In genomic region chr19:5665781-5666513, GRCh38 we compare ENCODE assay signal across 10 cellular contexts. TPM values are rescaled to one million over a fixed set of nuclear protein-coding genes. Genes with fewer than 3 reads are reported as not detected.
DNase-seq lines count a peak whose midpoint lies in the region; ATAC-seq, FAIRE-seq and TF ChIP-seq lines count a peak whose summit lies in the region.
"Had no signal": no experiment of that assay in that cellular context is flagged by ENCODE, and none has a peak within 500 bp of the region (broad histone marks: within the 10 kb centered on the region; RNA-seq: fewer than 3 reads in every experiment).

No MANE protein-coding gene starts in this region.

- H3K79me1 ChIP-seq in H1 (ENCODE audit: low read depth, low read length) (0 out of 2 replicates have a peak, but pooled peaks cover 3% of the 10 kb centered on the region), trophoblast cell (ENCODE audit: low read length) (no peaks in the 10 kb centered on the region)

- TF ChIP-seq RAD21 in H1 (IDR thresholded peaks at IDR 0.05 in 1 of 2, conservative IDR thresholded peaks at IDR 0.05 in 1 of 2; ENCODE audit: low read depth in 2 of 2, low read length in 2 of 2): no peak

- H3K79me2 ChIP-seq in H1 (ENCODE audit: control insufficient read depth in 1 of 2, insufficient read depth in 2 of 2, low read length in 2 of 2) (no peaks in the 10 kb centered on the region), trophoblast cell (ENCODE audit: control insufficient read depth, insufficient read depth, low read length, poor library complexity) (no peaks in the 10 kb centered on the region)

- no peak overlapping the region; the same call in 1 of the 2 replicates for H4K8ac ChIP-seq in H1 (ENCODE audit: extremely low read depth, insufficient read depth, low read length)
- H4K8ac ChIP-seq in trophoblast cell (ENCODE audit: low read depth, low read length): no peak overlapping the region

- H3K4me3 ChIP-seq in H1 (ENCODE audit: extremely low read depth in 1 of 4, insufficient read depth in 2 of 4, low read depth in 3 of 4, low read length in 4 of 4) (no peak overlapping the region), trophoblast cell (ENCODE audit: low read depth, low read length) (no peak overlapping the region)
- H3K4me3 ChIP-seq: ovary had no signal

- no peak overlapping the region for H3K27ac ChIP-seq in H1 (ENCODE audit: low read depth, low read length)
- H3K27ac ChIP-seq in trophoblast cell (ENCODE audit: low read depth, low read length): no peak overlapping the region
- H3K27ac ChIP-seq: ovary had no signal

- H2AK5ac ChIP-seq in H1 (ENCODE audit: low read depth, low read length): no peak overlapping the region
- H2AK5ac ChIP-seq in trophoblast cell (ENCODE audit: low read length): no peak overlapping the region

- H3K14ac ChIP-seq in H1 (ENCODE audit: insufficient read length) (no peak overlapping the region), trophoblast cell (ENCODE audit: low read length) (no peak overlapping the region)

- H3K4me1 ChIP-seq in H1 (replicated peaks in 1 of 4; ENCODE audit: control insufficient read depth in 3 of 4, insufficient read depth in 4 of 4, low read length in 3 of 4) (peaks cover 0 to 9% (median 5%) of the 10 kb centered on the region in 4 experiments; a peak in 5 of 7 replicates), trophoblast cell (ENCODE audit: control insufficient read depth in 1 of 2, insufficient read depth in 2 of 2, low read length in 2 of 2) (peaks cover 10 to 11% of the 10 kb centered on the region in 2 experiments)

- no peak for FAIRE-seq in H1 (lab: Jason Lieb, UNC)
- FAIRE-seq: frontal cortex had no signal

- CTCF ChIA-PET in H1 (lab: Charles Lee; ENCODE audit: partially characterized antibody): interaction anchor here (0.8 to 2.3 kb wide), 8 partner anchors 10 to 283 kb away, joined by 3 to 11 read pairs (median 3); partner anchors contain the start of gene RPL36

- no peaks in the 10 kb centered on the region for H3K23me2 ChIP-seq in H1 (ENCODE audit: low read depth, low read length)

- H3K36me3 ChIP-seq in H1 (ENCODE audit: control insufficient read depth in 2 of 4, insufficient read depth in 4 of 4, low read length in 3 of 4) (peaks cover 45 to 86% (median 66%) of the 10 kb centered on the region in 4 experiments), trophoblast cell (ENCODE audit: control insufficient read depth in 1 of 2, insufficient read depth in 2 of 2, low read length in 2 of 2) (peaks cover 76 to 82% of the 10 kb centered on the region in 2 experiments)
- H3K36me3 ChIP-seq: ovary had no signal

- H3K4ac ChIP-seq in H1 (replicated peaks; ENCODE audit: insufficient read length, low read depth, low read length) (no peak overlapping the region), trophoblast cell (ENCODE audit: low read depth, low read length) (no peak overlapping the region)

- H3K9ac ChIP-seq in H1 (replicated peaks in 1 of 4; ENCODE audit: extremely low read depth in 1 of 4, low read depth in 3 of 4, low read length in 3 of 4) (no peak overlapping the region), trophoblast cell (ENCODE audit: low read length) (no peak overlapping the region)

- TF ChIP-seq EP300 in H1 (IDR thresholded peaks at IDR 0.05; ENCODE audit: borderline replicate concordance in 1 of 2, low read depth in 2 of 2, low read length in 2 of 2): no peak

- H2BK5ac ChIP-seq in H1 (ENCODE audit: low read depth, low read length): no peak overlapping the region
- no peak overlapping the region for H2BK5ac ChIP-seq in trophoblast cell (ENCODE audit: low read depth, low read length, poor library complexity)

- H2BK15ac ChIP-seq in H1 (ENCODE audit: low read length): no peak overlapping the region

- no peak overlapping the region for H2BK20ac ChIP-seq in H1 (ENCODE audit: low read length)

- H4K91ac ChIP-seq in H1 (replicated peaks; ENCODE audit: insufficient read length, low read length): no peak overlapping the region
- no peak overlapping the region for H4K91ac ChIP-seq in trophoblast cell (ENCODE audit: low read depth, low read length)

- no peak overlapping the region for H2AFZ ChIP-seq in H1 (ENCODE audit: low read length)
- no peak overlapping the region for H2AFZ ChIP-seq in trophoblast cell (ENCODE audit: insufficient read depth, low read length, poor library complexity)

- H3K4me2 ChIP-seq in H1 (ENCODE audit: insufficient read depth in 1 of 2, low read depth in 2 of 2, low read length in 2 of 2) (no peak overlapping the region), trophoblast cell (ENCODE audit: low read length) (no peak overlapping the region)

- H2BK120ac ChIP-seq in H1 (replicated peaks; ENCODE audit: low read depth, low read length) (no peak overlapping the region), trophoblast cell (ENCODE audit: insufficient read depth, low read length, poor library complexity) (no peak overlapping the region)

- no peak overlapping the region for H4K12ac ChIP-seq in trophoblast cell (ENCODE audit: low read depth, low read length)

- H3K9me3 ChIP-seq in H1 (ENCODE audit: insufficient read depth in 2 of 2, low read depth in 1 of 2, low read length in 1 of 2) (no peaks in the 10 kb centered on the region), trophoblast cell (ENCODE audit: insufficient read depth, low read depth, low read length) (no peaks in the 10 kb centered on the region)
- H3K9me3 ChIP-seq: ovary had no signal

- TF ChIP-seq POLR2A in H1 (IDR thresholded peaks at IDR 0.05; ENCODE audit: control extremely low read depth in 1 of 2, low read depth in 2 of 2, low read length in 2 of 2): no peak

- 91% methylated on average over 10 of the region's 10 CpGs; no CpG with 5 or more reads in 1 of the 2 experiments for WGBS in H1 (ENCODE audit: extremely low coverage in 1 of 2, insufficient coverage in 1 of 2, insufficient read length in 1 of 2, insufficient replicate concordance in 2 of 2, low coverage in 1 of 2, low lambda C conversion rate in 2 of 2, missing lambda C conversion rate in 1 of 2), 2 experiments
- WGBS in trophoblast cell (ENCODE audit: extremely low coverage, insufficient coverage, insufficient read length): no CpG with 5 or more reads among the region's 10 CpGs

- H3K23ac ChIP-seq in H1 (ENCODE audit: insufficient read length) (no peak overlapping the region), trophoblast cell (ENCODE audit: low read length) (no peak overlapping the region)

- ATAC-seq in GM18519 (IDR thresholded peaks at IDR 0.05; ENCODE audit: low FRiP score, unreplicated experiment) (no peak), HG02840 (IDR thresholded peaks at IDR 0.05; ENCODE audit: low FRiP score, unreplicated experiment) (no peak)

- H3K27me3 ChIP-seq in H1 (replicated peaks in 1 of 4; ENCODE audit: control insufficient read depth in 3 of 4, extremely low read depth in 1 of 4, insufficient read depth in 3 of 4, low read length in 3 of 4): no peaks in the 10 kb centered on the region
- no peaks in the 10 kb centered on the region for H3K27me3 ChIP-seq in trophoblast cell (ENCODE audit: insufficient read depth, low read length)
- H3K27me3 ChIP-seq: ovary had no signal

- TF ChIP-seq CTCF in GM12873 (IDR thresholded peaks at IDR 0.05; ENCODE audit: insufficient read depth, low read depth, low read length, missing control alignments): peak; percentile 22
- peak in 1 of 3 experiments; percentile 15; a peak in 1 of 4 replicates for TF ChIP-seq CTCF in H1 (IDR thresholded peaks at IDR 0.05; ENCODE audit: control extremely low read depth in 1 of 3, insufficient read depth in 1 of 3, low read depth in 1 of 3, low read length in 3 of 3)

- no peak overlapping the region for H3K18ac ChIP-seq in H1 (ENCODE audit: extremely low read depth, low read length)
- no peak overlapping the region for H3K18ac ChIP-seq in trophoblast cell (ENCODE audit: low read length)

- no peak overlapping the region for H3K56ac ChIP-seq in H1 (replicated peaks; ENCODE audit: insufficient read length, low read depth, low read length)

- H4K20me1 ChIP-seq in H1 (replicated peaks in 1 of 2; ENCODE audit: control insufficient read depth in 1 of 2, insufficient read depth in 2 of 2, low read length in 2 of 2): peaks cover 3 to 12% of the 10 kb centered on the region in 2 experiments

- DNase-seq in RPMI7951 (ENCODE audit: low read depth) (peak; percentile 45), H1 (ENCODE audit: low read depth in 1 of 2, low spot score in 2 of 2) (no peak), trophoblast cell (peak; percentile 29 to 37), NOMO-1 treated with DMSO at 0.1 percent for 48 hours (lab: John Stamatoyannopoulos, UW; ENCODE audit: unreplicated experiment) (no peak)
- DNase-seq in activated effector memory CD4-positive, alpha-beta T cell treated with anti-CD3 and anti-CD28 coated beads, Interleukin-2, amount 50 U/mL, for 16 hours: no peak
- DNase-seq: ovary had no signal

- no peak overlapping the region for H4K5ac ChIP-seq in H1 (ENCODE audit: insufficient read length, low read depth, low read length)

- H2BK12ac ChIP-seq in H1 (ENCODE audit: low read depth, low read length): no peak overlapping the region
- no peak overlapping the region for H2BK12ac ChIP-seq in trophoblast cell (ENCODE audit: low read length)

- POLR2A ChIA-PET in H1 (lab: Charles Lee; ENCODE audit: partially characterized antibody): interaction anchor here (0.8 to 4.1 kb wide), 9 partner anchors 8 to 52 kb away, joined by 3 to 17 read pairs (median 4); partner anchors contain the start of genes SAFB and SAFB2

RNA-seq across cellular contexts. Expression of gene MICOS13, which starts 14.4 kb away (rescaled TPM):
- total RNA-seq in RPMI7951 (2014; rRNA removed; shearing (Covaris generic)): 67.8 and 68.8 TPM in 2 replicates
- total RNA-seq in H1 (2021; fragmentation: NEBNext Ultra II Directional; extraction: Animal tissue kit (Norgen Biotek cat#: 25700)): 17.3 and 20.4 TPM in 2 replicates
- 36.1 and 36.9 TPM in 2 replicates for polyA plus RNA-seq in H1 (2011; rRNA removed)
- 26.2 TPM for polyA plus RNA-seq in H1 (2011; cell fraction: cytosol; rRNA removed)
- 20.9 TPM for polyA plus RNA-seq in H1 (2011; cell fraction: nucleus; rRNA removed)
- 15.4 to 29.5 TPM (median 24.5 TPM) in 4 replicates for polyA plus RNA-seq in H1 (2012, experiment 1 of 2)
- 18.7 TPM for polyA plus RNA-seq in H1 (2012, experiment 2 of 2)
- polyA plus RNA-seq in H1 (2013, experiment 1 of 2): 17.6 TPM
- polyA plus RNA-seq in H1 (2013, experiment 2 of 2): 17.0 TPM
- polyA minus RNA-seq in H1 (2011; rRNA and poly(A)+ RNA removed): 2.6 and 3.4 TPM in 2 replicates
- polyA minus RNA-seq in H1 (2011; cell fraction: cytosol; rRNA and poly(A)+ RNA removed): 10.9 TPM
- polyA minus RNA-seq in H1 (2011; cell fraction: nucleus; rRNA and poly(A)+ RNA removed): 11.3 TPM
- polyA plus RNA-seq in trophoblast cell (2013): 31.3 and 32.4 TPM in 2 replicates

RNA-seq across cellular contexts. Expression of gene HSD11B1L, which starts 14.9 kb away (rescaled TPM):
- 9.5 and 22.4 TPM in 2 replicates for total RNA-seq in RPMI7951 (2014; rRNA removed; shearing (Covaris generic))
- 8.2 and 9.5 TPM in 2 replicates for total RNA-seq in H1 (2021; fragmentation: NEBNext Ultra II Directional; extraction: Animal tissue kit (Norgen Biotek cat#: 25700))
- 20.6 and 29.4 TPM in 2 replicates for polyA plus RNA-seq in H1 (2011; rRNA removed)
- 22.0 TPM for polyA plus RNA-seq in H1 (2011; cell fraction: cytosol; rRNA removed)
- 22.8 TPM for polyA plus RNA-seq in H1 (2011; cell fraction: nucleus; rRNA removed)
- 8.0 to 16.5 TPM (median 12.2 TPM) in 4 replicates for polyA plus RNA-seq in H1 (2012, experiment 1 of 2)
- 8.5 TPM for polyA plus RNA-seq in H1 (2012, experiment 2 of 2)
- 10.6 TPM for polyA plus RNA-seq in H1 (2013, experiment 1 of 2)
- 10.7 TPM for polyA plus RNA-seq in H1 (2013, experiment 2 of 2)
- 1.6 and 2.3 TPM in 2 replicates for polyA minus RNA-seq in H1 (2011; rRNA and poly(A)+ RNA removed)
- polyA minus RNA-seq in H1 (2011; cell fraction: cytosol; rRNA and poly(A)+ RNA removed): 11.4 TPM
- 4.7 TPM for polyA minus RNA-seq in H1 (2011; cell fraction: nucleus; rRNA and poly(A)+ RNA removed)
- 8.4 and 8.7 TPM in 2 replicates for polyA plus RNA-seq in trophoblast cell (2013)

RNA-seq across cellular contexts. Expression of gene RPL36, which starts 24.1 kb away (rescaled TPM):
- total RNA-seq in RPMI7951 (2014; rRNA removed; shearing (Covaris generic)): 738 and 947 TPM in 2 replicates
- total RNA-seq in H1 (2021; fragmentation: NEBNext Ultra II Directional; extraction: Animal tissue kit (Norgen Biotek cat#: 25700)): 1,075 and 1,137 TPM in 2 replicates
- polyA plus RNA-seq in H1 (2011; rRNA removed): 730 and 951 TPM in 2 replicates
- polyA plus RNA-seq in H1 (2011; cell fraction: cytosol; rRNA removed): 943 TPM
- polyA plus RNA-seq in H1 (2011; cell fraction: nucleus; rRNA removed): 857 TPM
- polyA plus RNA-seq in H1 (2012, experiment 1 of 2): 996 to 2,048 TPM (median 1,766 TPM) in 4 replicates
- polyA plus RNA-seq in H1 (2012, experiment 2 of 2): 1,380 TPM
- 1,979 TPM for polyA plus RNA-seq in H1 (2013, experiment 1 of 2)
- 1,903 TPM for polyA plus RNA-seq in H1 (2013, experiment 2 of 2)
- 131 and 137 TPM in 2 replicates for polyA minus RNA-seq in H1 (2011; rRNA and poly(A)+ RNA removed)
- polyA minus RNA-seq in H1 (2011; cell fraction: cytosol; rRNA and poly(A)+ RNA removed): 830 TPM
- polyA minus RNA-seq in H1 (2011; cell fraction: nucleus; rRNA and poly(A)+ RNA removed): 332 TPM
- 1,527 and 1,530 TPM in 2 replicates for polyA plus RNA-seq in trophoblast cell (2013)

RNA-seq across cellular contexts. Expression of gene SAFB, which starts 43.1 kb away (rescaled TPM):
- 19.5 and 21.9 TPM in 2 replicates for total RNA-seq in RPMI7951 (2014; rRNA removed; shearing (Covaris generic))
- 109 and 110 TPM in 2 replicates for total RNA-seq in H1 (2021; fragmentation: NEBNext Ultra II Directional; extraction: Animal tissue kit (Norgen Biotek cat#: 25700))
- polyA plus RNA-seq in H1 (2011; rRNA removed): 27.0 and 69.5 TPM in 2 replicates
- 78.8 TPM for polyA plus RNA-seq in H1 (2011; cell fraction: cytosol; rRNA removed)
- polyA plus RNA-seq in H1 (2011; cell fraction: nucleus; rRNA removed): 109 TPM
- 76.7 to 104 TPM (median 87.6 TPM) in 4 replicates for polyA plus RNA-seq in H1 (2012, experiment 1 of 2)
- 22.5 TPM for polyA plus RNA-seq in H1 (2012, experiment 2 of 2)
- 49.9 TPM for polyA plus RNA-seq in H1 (2013, experiment 1 of 2)
- polyA plus RNA-seq in H1 (2013, experiment 2 of 2): 48.6 TPM
- 14.9 and 21.3 TPM in 2 replicates for polyA minus RNA-seq in H1 (2011; rRNA and poly(A)+ RNA removed)
- 46.4 TPM for polyA minus RNA-seq in H1 (2011; cell fraction: cytosol; rRNA and poly(A)+ RNA removed)
- polyA minus RNA-seq in H1 (2011; cell fraction: nucleus; rRNA and poly(A)+ RNA removed): 44.8 TPM
- polyA plus RNA-seq in trophoblast cell (2013): 75.5 and 76.6 TPM in 2 replicates

RNA-seq across cellular contexts. Expression of gene SAFB2, which starts 43.4 kb away (rescaled TPM):
- 13.6 and 14.9 TPM in 2 replicates for total RNA-seq in RPMI7951 (2014; rRNA removed; shearing (Covaris generic))
- total RNA-seq in H1 (2021; fragmentation: NEBNext Ultra II Directional; extraction: Animal tissue kit (Norgen Biotek cat#: 25700)): 63.8 and 74.4 TPM in 2 replicates
- polyA plus RNA-seq in H1 (2011; rRNA removed): 14.8 and 31.1 TPM in 2 replicates
- polyA plus RNA-seq in H1 (2011; cell fraction: cytosol; rRNA removed): 21.4 TPM
- polyA plus RNA-seq in H1 (2011; cell fraction: nucleus; rRNA removed): 72.7 TPM
- polyA plus RNA-seq in H1 (2012, experiment 1 of 2): 40.4 to 68.7 TPM (median 52.6 TPM) in 4 replicates
- 15.1 TPM for polyA plus RNA-seq in H1 (2012, experiment 2 of 2)
- 37.8 TPM for polyA plus RNA-seq in H1 (2013, experiment 1 of 2)
- 31.4 TPM for polyA plus RNA-seq in H1 (2013, experiment 2 of 2)
- polyA minus RNA-seq in H1 (2011; rRNA and poly(A)+ RNA removed): 13.9 and 21.9 TPM in 2 replicates
- 23.3 TPM for polyA minus RNA-seq in H1 (2011; cell fraction: cytosol; rRNA and poly(A)+ RNA removed)
- 44.7 TPM for polyA minus RNA-seq in H1 (2011; cell fraction: nucleus; rRNA and poly(A)+ RNA removed)
- 31.8 and 32.5 TPM in 2 replicates for polyA plus RNA-seq in trophoblast cell (2013)

Comparison
In these comparisons a context has a peak if more than half of its experiments do, and no peak if none do; other contexts are left out.
1. DNase-seq: peak in RPMI7951 (single experiment) and trophoblast cell (2 of 2); none in H1 (0 of 2), NOMO-1 treated with DMSO at 0.1 percent for 48 hours (single experiment) and activated effector memory CD4-positive, alpha-beta T cell treated with anti-CD3 and anti-CD28 coated beads, Interleukin-2, amount 50 U/mL, for 16 hours (single experiment).